In genomic region chr17:81537343-81537855, GRCh38 we compare ENCODE assay signal across 8 cellular contexts. TPM values are rescaled to one million over a fixed set of nuclear protein-coding genes. Genes with fewer than 3 reads are reported as not detected.
DNase-seq lines count a peak whose midpoint lies in the region; ATAC-seq and TF ChIP-seq lines count a peak whose summit lies in the region.

No MANE protein-coding gene starts in this region.

- no peak overlapping the region for H4K91ac ChIP-seq in mesenchymal stem cell (ENCODE audit: low read length)

- H3K27me3 ChIP-seq in Caco-2 (replicated peaks; ENCODE audit: control insufficient read depth, insufficient read depth, low read length) (no peaks in the 10 kb centered on the region), parathyroid adenoma (ENCODE audit: control insufficient read depth, insufficient read depth, low read length) (no peaks in the 10 kb centered on the region), mesenchymal stem cell (ENCODE audit: control insufficient read depth in 1 of 2, insufficient read depth in 1 of 2, low read length in 2 of 2) (peaks cover 20 to 44% of the 10 kb centered on the region in 2 experiments)

- TF ChIP-seq POLR2A in lower leg skin (IDR thresholded peaks at IDR 0.05) = no peak

- H3K9me3 ChIP-seq in Caco-2 (no peaks in the 10 kb centered on the region), parathyroid adenoma (ENCODE audit: control insufficient read depth, low read length) (no peaks in the 10 kb centered on the region), mesenchymal stem cell (ENCODE audit: control insufficient read depth, low read length) (no peaks in the 10 kb centered on the region)

- H3K4ac ChIP-seq in mesenchymal stem cell (ENCODE audit: low read depth in 1 of 2, low read length in 2 of 2) = no peak overlapping the region

- H3K4me1 ChIP-seq in Caco-2 (peaks cover 16% of the 10 kb centered on the region; the same call in 1 of the 2 replicates), parathyroid adenoma (no peaks in the 10 kb centered on the region), mesenchymal stem cell (ENCODE audit: control insufficient read depth, insufficient read depth, low read depth, low read length) (peaks cover 23% of the 10 kb centered on the region)

- H2BK5ac ChIP-seq in mesenchymal stem cell (ENCODE audit: low read depth, low read length, poor library complexity, severe bottlenecking) = no peak overlapping the region

- H3K4me3 Mint-ChIP-seq in Caco-2 (ENCODE audit: unreplicated experiment) = no peak overlapping the region
- H3K4me3 Mint-ChIP-seq in T-cell = no peak overlapping the region

- H3K27me3 Mint-ChIP-seq in Caco-2 (ENCODE audit: insufficient read depth, unreplicated experiment) (no peaks in the 10 kb centered on the region), T-cell (peaks cover 12 to 27% of the 10 kb centered on the region in 2 donors)

- no peak overlapping the region for H3K23ac ChIP-seq in mesenchymal stem cell (ENCODE audit: low read length in 2 of 2)

- H3K18ac ChIP-seq in mesenchymal stem cell (ENCODE audit: low read depth in 1 of 2, low read length in 2 of 2) = no peak overlapping the region

- H3K9me3 Mint-ChIP-seq in Caco-2 (ENCODE audit: unreplicated experiment) (no peaks in the 10 kb centered on the region), T-cell (no peaks in the 10 kb centered on the region)

- H3K36me3 Mint-ChIP-seq in Caco-2 (ENCODE audit: insufficient read depth, unreplicated experiment) = peaks cover 41% of the 10 kb centered on the region
- peaks cover 12% of the 10 kb centered on the region for H3K36me3 Mint-ChIP-seq in T-cell

- no peak overlapping the region for H3K27ac Mint-ChIP-seq in Caco-2 (ENCODE audit: unreplicated experiment)
- H3K27ac Mint-ChIP-seq in T-cell = no peak overlapping the region

- H3K4me1 Mint-ChIP-seq in Caco-2 (ENCODE audit: low read depth, unreplicated experiment) = peaks cover 6% of the 10 kb centered on the region
- peaks cover 0 to 3% (median 0%) of the 10 kb centered on the region in 3 donors for H3K4me1 Mint-ChIP-seq in T-cell

- no peak overlapping the region for H2AK5ac ChIP-seq in mesenchymal stem cell (ENCODE audit: low read length, severe bottlenecking)

- DNase-seq in Caco-2 (no peak), HFF-Myc (ENCODE audit: extremely low read depth, low read depth) (no peak), T-cell (peak in 8 of 34 experiments; percentile 23 to 46 (median 30)), epithelial cell of proximal tubule (ENCODE audit: low read depth) (no peak), lower leg skin (ENCODE audit: low spot score in 2 of 2) (no peak), NCI-H1694 (lab: John Stamatoyannopoulos, UW) (no peak), mesenchymal stem cell (no peak)

- TF ChIP-seq CTCF in Caco-2 (IDR thresholded peaks at IDR 0.05; ENCODE audit: insufficient read depth in 1 of 2, low read depth in 1 of 2, low read length in 1 of 2, severe bottlenecking in 1 of 2, unreplicated experiment in 1 of 2) (peak; percentile 35 to 63), HFF-Myc (IDR thresholded peaks at IDR 0.05; ENCODE audit: low read depth, low read length, missing control alignments) (peak; percentile 55), epithelial cell of proximal tubule (conservative IDR thresholded peaks at IDR 0.05; ENCODE audit: low read depth, low read length) (peak; percentile 63), parathyroid adenoma (IDR thresholded peaks at IDR 0.05) (peak; percentile 73), lower leg skin (IDR thresholded peaks at IDR 0.05) (no peak)

- H2BK12ac ChIP-seq in mesenchymal stem cell (ENCODE audit: low read length in 2 of 2) = no peak overlapping the region

- no peak overlapping the region for H4K8ac ChIP-seq in mesenchymal stem cell (ENCODE audit: low read length)

- H3K4me2 ChIP-seq in parathyroid adenoma (ENCODE audit: low read length) = no peak overlapping the region
- no peak overlapping the region for H3K4me2 ChIP-seq in mesenchymal stem cell (ENCODE audit: low read length, poor library complexity, severe bottlenecking)

- H3K79me1 ChIP-seq in mesenchymal stem cell (replicated peaks; ENCODE audit: low read length, poor library complexity, severe bottlenecking) = no peaks in the 10 kb centered on the region

- ATAC-seq in T-cell (replicated peaks in 1 of 4) = peak; percentile 62 to 73 (median 66)

- H2BK120ac ChIP-seq in mesenchymal stem cell (ENCODE audit: low read depth, low read length) = no peak overlapping the region

- H3K9ac ChIP-seq in parathyroid adenoma (no peak overlapping the region), mesenchymal stem cell (ENCODE audit: low read length) (no peak overlapping the region)

- H3K27ac ChIP-seq in parathyroid adenoma (no peak overlapping the region), mesenchymal stem cell (ENCODE audit: low read length, poor library complexity, severe bottlenecking) (no peak overlapping the region)

- no TSS peak for BruUV-seq in Caco-2 (replicated peaks; lab: Mats Ljungman, UMichigan)

- POLR2A ChIA-PET in Caco-2 (lab: Charles Lee) = no interaction called here
- POLR2A ChIA-PET in T-cell (lab: Charles Lee) = no interaction called here

- H2AFZ ChIP-seq in parathyroid adenoma (no peak overlapping the region), mesenchymal stem cell (ENCODE audit: low read depth, low read length) (no peak overlapping the region)

- 20 to 24% methylated on average over 9 to 15 of the region's 17 CpGs for WGBS in lower leg skin, 2 donors
- 19% methylated on average over 13 of the region's 17 CpGs for WGBS in mesenchymal stem cell

- H3K79me2 ChIP-seq in parathyroid adenoma = no peaks in the 10 kb centered on the region

- CTCF ChIA-PET in Caco-2 (lab: Charles Lee) = interaction anchor here (0.6 to 1.1 kb wide), 4 partner anchors 15 to 139 kb away, joined by 3 to 5 read pairs (median 4); no protein-coding TSS in a partner anchor
- CTCF ChIA-PET in T-cell (lab: Charles Lee) = no interaction called here

- H2BK15ac ChIP-seq in mesenchymal stem cell (ENCODE audit: low read depth, poor library complexity, severe bottlenecking) = no peak overlapping the region

- H3K14ac ChIP-seq in mesenchymal stem cell (ENCODE audit: low read length in 2 of 2) = no peak overlapping the region

- H3K36me3 ChIP-seq in Caco-2 (ENCODE audit: control insufficient read depth, insufficient read depth, low read length) = no peaks in the 10 kb centered on the region; the same call in none of the 2 replicates
- no peaks in the 10 kb centered on the region for H3K36me3 ChIP-seq in parathyroid adenoma (ENCODE audit: control insufficient read depth, insufficient read depth, low read length)
- H3K36me3 ChIP-seq in mesenchymal stem cell (ENCODE audit: control insufficient read depth in 1 of 2, insufficient read depth in 2 of 2, low read depth in 1 of 2, low read length in 2 of 2) = peaks cover 34 to 43% of the 10 kb centered on the region in 2 experiments

- no peak overlapping the region for H3K4me3 ChIP-seq in Caco-2 (ENCODE audit: low read depth, low read length)
- H3K4me3 ChIP-seq in HFF-Myc (replicated peaks; ENCODE audit: low read depth, low read length) = no peak overlapping the region
- no peak overlapping the region for H3K4me3 ChIP-seq in epithelial cell of proximal tubule (ENCODE audit: low read depth, low read length)
- H3K4me3 ChIP-seq in parathyroid adenoma (ENCODE audit: low read depth, low read length) = no peak overlapping the region
- H3K4me3 ChIP-seq in lower leg skin (ENCODE audit: low read depth, poor library complexity, severe bottlenecking) = no peak overlapping the region
- no peak overlapping the region for H3K4me3 ChIP-seq in mesenchymal stem cell (ENCODE audit: insufficient read depth in 1 of 2, low read depth in 1 of 2, low read length in 2 of 2)

- intact Hi-C loops in Caco-2 (cut with micrococcal nuclease; ENCODE audit: unreplicated experiment) (no loop called here), lower leg skin (cut with DNase I; ENCODE audit: low total_unique reads) (no loop called here)

RNA-seq across cellular contexts. Expression of gene FSCN2, which starts 9.2 kb away (rescaled TPM):
- total RNA-seq in Caco-2 (2022) (2.1 and 2.9 TPM in 2 replicates), T-cell (1 to 10 TPM in 3 of 5 donors, under 1 TPM in 2; 0.91 to 4.2 (median 1.2) TPM), epithelial cell of proximal tubule (0.51 TPM in 1 of 2 replicates, not detected in the other), lower leg skin (1 to 10 TPM in 3 of 4 donors, under 1 TPM in 1; 0.46 to 2.7 (median 1.8) TPM)
- polyA plus RNA-seq in mesenchymal stem cell (2013, experiment 1 of 2) = 0.23 TPM
- polyA plus RNA-seq in mesenchymal stem cell (2013, experiment 2 of 2) = 0.15 TPM

RNA-seq across cellular contexts. Expression of gene FAAP100, which starts 14.8 kb away (rescaled TPM):
- total RNA-seq in Caco-2 (2022) (38.5 and 42.2 TPM in 2 replicates), T-cell (10 to 100 TPM; 31.7 to 62.1 (median 59.0) TPM), epithelial cell of proximal tubule (33.8 and 38.2 TPM in 2 replicates), lower leg skin (10 to 100 TPM; 19.4 to 34.3 (median 28.4) TPM)
- polyA plus RNA-seq in mesenchymal stem cell (2013, experiment 1 of 2) = 10.1 TPM
- polyA plus RNA-seq in mesenchymal stem cell (2013, experiment 2 of 2) = 10.3 TPM

RNA-seq across cellular contexts. Expression of gene ACTG1, which starts 24.8 kb away (rescaled TPM):
- 1,436 and 1,933 TPM in 2 replicates for total RNA-seq in Caco-2 (2022)
- 1,000 to 10,000 TPM; 1,183 to 1,383 (median 1,262) TPM for total RNA-seq in T-cell
- total RNA-seq in epithelial cell of proximal tubule = 8,322 and 8,951 TPM in 2 replicates
- total RNA-seq in lower leg skin = 1,000 to 10,000 TPM; 3,349 to 4,521 (median 4,085) TPM
- polyA plus RNA-seq in mesenchymal stem cell (2013, experiment 1 of 2) = 7,126 TPM
- polyA plus RNA-seq in mesenchymal stem cell (2013, experiment 2 of 2) = 6,723 TPM

Comparison
In these comparisons a context has a peak if more than half of its experiments do, and no peak if none do; other contexts are left out.
1. CTCF ChIP-seq: peak in Caco-2 (2 of 2), HFF-Myc (single experiment), epithelial cell of proximal tubule (single experiment) and parathyroid adenoma (single experiment); none in lower leg skin (0 of 3).